In genomic region chr10:71694567-71694968, GRCh38 we compare ENCODE assay signal across 8 cellular contexts. TPM values are rescaled to one million over a fixed set of nuclear protein-coding genes. Genes with fewer than 3 reads are reported as not detected.
A peak's percentile ranks its signal among the peaks of the same experiment; 100 is the strongest.
DNase-seq lines count a peak whose midpoint lies in the region; ATAC-seq and TF ChIP-seq lines count a peak whose summit lies in the region.

No MANE protein-coding gene starts in this region.

- DNase-seq in GM10266 (ENCODE audit: extremely low spot score): peak; percentile 92
- peak; percentile 15 for DNase-seq in activated T-cell treated with anti-CD3 and anti-CD28 coated beads, Interleukin-2, amount 50 U/mL, for 4 hours
- DNase-seq in mucosa of gallbladder (ENCODE audit: low spot score): peak; percentile 46
- no peak for DNase-seq in NCI-H187 treated with DMSO at 0.1 percent for 48 hours (lab: John Stamatoyannopoulos, UW)
- DNase-seq in NCI-H226: no peak
- DNase-seq in HT-29 (ENCODE audit: low spot score): no peak

- H3K27me3 Mint-ChIP-seq in activated T-cell treated with anti-CD3 and anti-CD28 coated beads, Interleukin-2, amount 50 U/mL, for 4 hours (ENCODE audit: low read depth): no peaks in the 10 kb centered on the region

- H3K9me3 Mint-ChIP-seq in activated T-cell treated with anti-CD3 and anti-CD28 coated beads, Interleukin-2, amount 50 U/mL, for 4 hours: peaks cover 3% of the 10 kb centered on the region

- ATAC-seq in GM21423 (IDR thresholded peaks at IDR 0.05; ENCODE audit: unreplicated experiment): peak; percentile 77
- peak; percentile 72 for ATAC-seq in HG03565 (IDR thresholded peaks at IDR 0.05; ENCODE audit: unreplicated experiment)
- ATAC-seq in activated T-cell treated with anti-CD3 and anti-CD28 coated beads, Interleukin-2, amount 50 U/mL, for 4 hours: peak; percentile 48 to 61

- H3K4me1 Mint-ChIP-seq in activated T-cell treated with anti-CD3 and anti-CD28 coated beads, Interleukin-2, amount 50 U/mL, for 4 hours (ENCODE audit: low read depth): peaks cover 48% of the 10 kb centered on the region

- TF ChIP-seq CTCF in GM10266 (IDR thresholded peaks at IDR 0.05; ENCODE audit: control insufficient read depth, insufficient read depth, low read depth, missing control alignments): no peak

- no peaks in the 10 kb centered on the region for H3K36me3 Mint-ChIP-seq in activated T-cell treated with anti-CD3 and anti-CD28 coated beads, Interleukin-2, amount 50 U/mL, for 4 hours (ENCODE audit: insufficient read depth)

- no peak overlapping the region for H3K4me3 Mint-ChIP-seq in activated T-cell treated with anti-CD3 and anti-CD28 coated beads, Interleukin-2, amount 50 U/mL, for 4 hours

RNA-seq across cellular contexts. Expression of gene C10orf105, which starts 25.0 kb away (rescaled TPM):
- total RNA-seq in activated T-cell treated with anti-CD3 and anti-CD28 coated beads, Interleukin-2, amount 50 U/mL, for 4 hours: under 1 TPM; 0.05 to 0.28 (median 0.18) TPM
- total RNA-seq in mucosa of gallbladder: 0.06 TPM
- total RNA-seq in HT-29 (2014; rRNA removed; shearing (Covaris generic)): 0.20 TPM in 1 of 2 replicates, not detected in the other

Comparison
In these comparisons a context has a peak if more than half of its experiments do, and no peak if none do; other contexts are left out.
1. DNase-seq: peak in GM10266 (single experiment), activated T-cell treated with anti-CD3 and anti-CD28 coated beads, Interleukin-2, amount 50 U/mL, for 4 hours (single experiment) and mucosa of gallbladder (single experiment); none in NCI-H187 treated with DMSO at 0.1 percent for 48 hours (single experiment), NCI-H226 (single experiment) and HT-29 (single experiment).
2. Peak in every context shown above with its lines, with median percentiles within 50 percentile points of each other: ATAC-seq.